8 cellular contexts compared by ENCODE assay signal in genomic region chr1:63674238-63674864, GRCh38.
DNase-seq lines count a peak whose midpoint lies in the region; ATAC-seq and TF ChIP-seq lines count a peak whose summit lies in the region.

No MANE protein-coding gene starts in this region.

- H3F3A ChIP-seq in SK-N-SH (replicated peaks; ENCODE audit: insufficient read depth): no peaks in the 10 kb centered on the region

- H3K4me2 ChIP-seq in SK-N-SH: no peak overlapping the region

- POLR2A ChIA-PET in SK-N-SH (lab: Yijun Ruan, JAX): interaction anchor here (0.5 kb wide), 1 partner anchor 570 kb away, joined by 3 read pairs; no protein-coding TSS in a partner anchor

- peaks cover 0 to 17% of the 10 kb centered on the region in 2 experiments; a peak in 2 of 4 replicates for H3K4me1 ChIP-seq in SK-N-SH (ENCODE audit: control insufficient read depth in 1 of 2, insufficient read depth in 2 of 2, low read depth in 1 of 2, low read length in 1 of 2)

- H3K4me3 ChIP-seq in SK-N-SH (ENCODE audit: low read depth in 2 of 2, low read length in 1 of 2): peak overlapping the region in 1 of 2 experiments; percentile 6; a peak in 1 of 4 replicates

- TF ChIP-seq EP300 in SK-N-SH (IDR thresholded peaks at IDR 0.05; ENCODE audit: borderline replicate concordance in 1 of 2, low read depth in 1 of 2, low read length in 1 of 2): no peak

- no peaks in the 10 kb centered on the region for H3K27me3 ChIP-seq in SK-N-SH (ENCODE audit: insufficient read depth)

- peak; percentile 64 for ATAC-seq in GM18909 (IDR thresholded peaks at IDR 0.05; ENCODE audit: poor library complexity, unreplicated experiment)
- ATAC-seq in HG03139 (IDR thresholded peaks at IDR 0.05; ENCODE audit: unreplicated experiment): no peak

- H3K27ac ChIP-seq in C4-2B (0 out of 2 replicates have a peak overlapping the region, but pooled peaks have one; percentile 3), SK-N-SH (ENCODE audit: low read depth in 2 of 2, low read length in 1 of 2) (peak overlapping the region in 1 of 2 experiments; percentile 76; a peak in 2 of 4 replicates)

- H4K20me1 ChIP-seq in SK-N-SH (ENCODE audit: insufficient read depth): no peaks in the 10 kb centered on the region

- no peak overlapping the region for H2AFZ ChIP-seq in SK-N-SH (ENCODE audit: low read depth)

- peak; percentile 91 for TF ChIP-seq CTCF in C4-2B (conservative IDR thresholded peaks at IDR 0.05)
- TF ChIP-seq CTCF in SK-N-SH (IDR thresholded peaks at IDR 0.05): peak; percentile 77

- no peaks in the 10 kb centered on the region for H3K79me2 ChIP-seq in SK-N-SH (ENCODE audit: insufficient read depth)

- 57% methylated on average over 6 of the region's 9 CpGs for WGBS in SK-N-SH (ENCODE audit: low lambda C conversion rate)

- no peaks in the 10 kb centered on the region for H3K9me2 ChIP-seq in SK-N-SH

- DNase-seq in HuH-7.5 (ENCODE audit: low spot score) (peak; percentile 57), SK-N-SH (peak; percentile 72), fibroblast of the conjunctiva (ENCODE audit: low read depth) (peak; percentile 89), nucleus accumbens (lab: John Stamatoyannopoulos, UW) (peak in 35 of 56 donors; percentile 5 to 68 (median 24))
- no peak for DNase-seq in NK-92 treated with Interleukin-12 subunit alpha and Interleukin-12 subunit beta, amount 100 ng/mL, for 24 hours (lab: John Stamatoyannopoulos, UW)

- TF ChIP-seq RAD21 in SK-N-SH (IDR thresholded peaks at IDR 0.05; ENCODE audit: low read length): peak; percentile 89

- no peaks in the 10 kb centered on the region for H3K9me3 ChIP-seq in SK-N-SH

- H3K9ac ChIP-seq in SK-N-SH: no peak overlapping the region

- CTCF ChIA-PET in SK-N-SH (lab: Yijun Ruan, JAX): interaction anchor here (0.5 to 5.4 kb wide), 59 partner anchors 9 to 583 kb away, joined by 3 to 71 read pairs (median 4); partner anchors contain the start of gene PGM1

- no peaks in the 10 kb centered on the region for H3K36me3 ChIP-seq in SK-N-SH (replicated peaks in 1 of 2; ENCODE audit: control insufficient read depth in 1 of 2, insufficient read depth in 2 of 2, low read length in 1 of 2)

TF ChIP-seq in SK-N-SH, 30 proteins besides CTCF, POLR2A, EP300 and RAD21:
- TF ChIP-seq, protein P1, sequence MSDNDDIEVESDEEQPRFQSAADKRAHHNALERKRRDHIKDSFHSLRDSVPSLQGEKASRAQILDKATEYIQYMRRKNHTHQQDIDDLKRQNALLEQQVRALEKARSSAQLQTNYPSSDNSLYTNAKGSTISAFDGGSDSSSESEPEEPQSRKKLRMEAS (IDR thresholded peaks at IDR 0.05; ENCODE audit: low read depth): no peak
- TF ChIP-seq FOSL2 (IDR thresholded peaks at IDR 0.05; ENCODE audit: borderline replicate concordance, low read depth) (peak; percentile 68; the same call in 1 of the 2 replicates), JUND (IDR thresholded peaks at IDR 0.05) (peak; percentile 35; the same call in 1 of the 2 replicates), SMC3 (IDR thresholded peaks at IDR 0.05; ENCODE audit: low read depth, low read length) (peak; percentile 80), FOXJ3 (CRISPR knock-in tag; IDR thresholded peaks at IDR 0.05) (no peak)
